In genomic region chr1:14440166-14440565, GRCh38 we compare ENCODE assay signal across 4 cellular contexts.
"Had no signal": no experiment of that assay in that cellular context is flagged by ENCODE, and none has a peak within 500 bp of the region (broad histone marks: within the 10 kb centered on the region; RNA-seq: fewer than 3 reads in every experiment).

No MANE protein-coding gene starts in this region.

- H3K4me3 Mint-ChIP-seq: GM23338, H9 had no signal

- H2AFZ ChIP-seq: GM23338 had no signal

- H3K4me3 ChIP-seq: GM23338 had no signal

- DNase-seq: H9, HCEC 1CT, IMR-90 had no signal

- ATAC-seq: GM23338 had no signal

- H3K9me3 Mint-ChIP-seq: GM23338, H9 had no signal

- H3K4me2 ChIP-seq: GM23338 had no signal

- H3K27ac Mint-ChIP-seq: GM23338, H9 had no signal
